Comparison of ENCODE assay signal across 1 cellular context in the genomic region with DNA sequence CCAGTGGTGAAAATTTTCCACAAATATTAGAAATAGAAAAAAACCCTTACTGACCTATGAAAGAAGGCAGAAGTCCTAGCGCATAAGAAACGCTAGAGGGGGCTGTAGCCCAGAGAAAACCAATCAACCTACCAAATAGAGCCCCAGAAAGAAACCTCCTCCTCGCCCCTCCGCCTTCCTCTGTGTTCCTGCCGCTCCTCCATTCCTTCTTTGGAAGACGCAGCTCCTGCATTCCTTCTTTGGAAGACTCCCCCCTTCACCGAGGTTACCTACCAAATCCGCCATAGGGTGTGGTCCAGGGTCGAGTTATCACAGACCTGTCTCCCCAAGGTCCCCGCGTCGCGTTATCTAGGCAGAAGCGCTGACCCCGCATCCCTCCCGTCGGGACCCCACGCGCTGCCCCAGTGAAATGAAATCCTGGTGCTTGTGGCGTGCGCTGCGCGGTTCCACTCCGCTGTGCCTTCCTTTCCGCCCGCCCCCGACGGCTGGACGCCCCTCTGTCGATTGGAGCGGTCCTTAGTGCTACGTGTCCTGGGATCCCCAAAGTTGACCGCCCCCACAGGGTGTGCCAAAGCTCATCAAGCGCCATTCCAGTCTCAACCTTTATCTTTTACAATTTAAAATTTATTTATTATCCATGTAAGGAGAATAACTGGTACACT.
TF ChIP-seq lines count a peak whose summit lies in the region.

No MANE protein-coding gene starts in this region.

TF ChIP-seq in HEK293, 187 proteins besides CTCF, POLR2A, EP300 and RAD21 (continued from another document and continues in another):
- TF ChIP-seq ZNF629 (tag by site-specific recombination; IDR thresholded peaks at IDR 0.05) (0 out of 2 replicates have a peak, but pooled peaks have one; percentile 27), ZNF404 (tag by site-specific recombination; IDR thresholded peaks at IDR 0.05) (no peak), ZNF362 (tag by site-specific recombination; IDR thresholded peaks at IDR 0.05) (peak; percentile 50; the same call in 1 of the 2 replicates), ZNF174 (tag by site-specific recombination; IDR thresholded peaks at IDR 0.05) (no peak), ZNF843 (tag by site-specific recombination; IDR thresholded peaks at IDR 0.05) (no peak), ZNF558 (tag by site-specific recombination; IDR thresholded peaks at IDR 0.05) (no peak), ZNF350 (tag by site-specific recombination; IDR thresholded peaks at IDR 0.05) (no peak), ZNF664 (tag by site-specific recombination; IDR thresholded peaks at IDR 0.05) (no peak), PRDM4 (tag by site-specific recombination; IDR thresholded peaks at IDR 0.05) (peak; percentile 65), ZNF521 (tag by site-specific recombination; IDR thresholded peaks at IDR 0.05) (no peak), SP2 (tag by site-specific recombination; IDR thresholded peaks at IDR 0.05) (peak; percentile 33), ZNF830 (tag by site-specific recombination; IDR thresholded peaks at IDR 0.05; ENCODE audit: low read depth) (no peak), ZIC2 (tag by site-specific recombination; IDR thresholded peaks at IDR 0.05) (peak; percentile 34), KLF1 (tag by site-specific recombination; IDR thresholded peaks at IDR 0.05) (no peak; the same call in 1 of the 2 replicates), ZNF623 (tag by site-specific recombination; IDR thresholded peaks at IDR 0.05) (no peak), ZNF654 (tag by site-specific recombination; IDR thresholded peaks at IDR 0.05; ENCODE audit: low read depth) (peak; percentile 90), ZNF776 (tag by site-specific recombination; IDR thresholded peaks at IDR 0.05; ENCODE audit: borderline replicate concordance) (no peak), ZNF341 (tag by site-specific recombination; IDR thresholded peaks at IDR 0.05; ENCODE audit: low read depth) (peak; percentile 83), ZNF473 (tag by site-specific recombination; IDR thresholded peaks at IDR 0.05) (no peak), ZBTB7A (tag by site-specific recombination; IDR thresholded peaks at IDR 0.05; ENCODE audit: low read depth) (no peak), ZNF639 (tag by site-specific recombination; IDR thresholded peaks at IDR 0.05) (no peak), ZBTB6 (tag by site-specific recombination; IDR thresholded peaks at IDR 0.05) (no peak), EGR2 (tag by site-specific recombination; IDR thresholded peaks at IDR 0.05; ENCODE audit: low read depth) (0 out of 2 replicates have a peak, but pooled peaks have one; percentile 23), PRDM6 (tag by site-specific recombination; IDR thresholded peaks at IDR 0.05) (no peak), ZNF600 (tag by site-specific recombination; IDR thresholded peaks at IDR 0.05) (peak; percentile 51; the same call in 1 of the 2 replicates), ZNF146 (tag by site-specific recombination; IDR thresholded peaks at IDR 0.05) (no peak), ZNF211 (tag by site-specific recombination; IDR thresholded peaks at IDR 0.05; ENCODE audit: low read depth) (no peak), GLI4 (tag by site-specific recombination; IDR thresholded peaks at IDR 0.05) (no peak), ZBTB17 (tag by site-specific recombination; IDR thresholded peaks at IDR 0.05) (peak; percentile 89), ZBTB26 (tag by site-specific recombination; optimal IDR thresholded peaks at IDR 0.05) (peak; percentile 42), ZNF391 (tag by site-specific recombination; IDR thresholded peaks at IDR 0.05; ENCODE audit: borderline replicate concordance, low read depth) (no peak), BCL11A (tag by site-specific recombination; IDR thresholded peaks at IDR 0.05; ENCODE audit: low read depth) (no peak), HOXC10 (CRISPR knock-in tag; IDR thresholded peaks at IDR 0.05) (no peak), ZNF658 (tag by site-specific recombination; IDR thresholded peaks at IDR 0.05) (no peak), ZSCAN18 (tag by site-specific recombination; IDR thresholded peaks at IDR 0.05) (no peak), ZNF138 (tag by site-specific recombination; IDR thresholded peaks at IDR 0.05; ENCODE audit: borderline replicate concordance) (no peak), PRDM1 (tag by site-specific recombination; IDR thresholded peaks at IDR 0.05) (no peak), ZNF311 (tag by site-specific recombination; IDR thresholded peaks at IDR 0.05; ENCODE audit: borderline replicate concordance) (no peak), ZNF555 (tag by site-specific recombination; conservative IDR thresholded peaks at IDR 0.05) (no peak), ZNF426 (tag by site-specific recombination; IDR thresholded peaks at IDR 0.05) (no peak), ZNF214 (tag by site-specific recombination; IDR thresholded peaks at IDR 0.05; ENCODE audit: borderline replicate concordance) (no peak), ZNF747 (tag by site-specific recombination; IDR thresholded peaks at IDR 0.05) (no peak), ZFP41 (tag by site-specific recombination; IDR thresholded peaks at IDR 0.05; ENCODE audit: borderline replicate concordance) (no peak), ZNF529 (tag by site-specific recombination; IDR thresholded peaks at IDR 0.05; ENCODE audit: insufficient replicate concordance) (no peak), PBX3 (CRISPR knock-in tag; IDR thresholded peaks at IDR 0.05) (no peak), ZNF292 (tag by site-specific recombination; IDR thresholded peaks at IDR 0.05; ENCODE audit: borderline replicate concordance, low read depth) (no peak), ZNF785 (tag by site-specific recombination; IDR thresholded peaks at IDR 0.05) (no peak), HOXD13 (CRISPR knock-in tag; IDR thresholded peaks at IDR 0.05; ENCODE audit: borderline replicate concordance) (no peak), ZNF394 (tag by site-specific recombination; IDR thresholded peaks at IDR 0.05; ENCODE audit: borderline replicate concordance) (peak; percentile 37; the same call in 1 of the 2 replicates), ZNF140 (tag by site-specific recombination; IDR thresholded peaks at IDR 0.05) (no peak), ZNF768 (tag by site-specific recombination; IDR thresholded peaks at IDR 0.05) (no peak), ZFP69B (tag by site-specific recombination; IDR thresholded peaks at IDR 0.05) (no peak)
- TF ChIP-seq, protein P1, sequence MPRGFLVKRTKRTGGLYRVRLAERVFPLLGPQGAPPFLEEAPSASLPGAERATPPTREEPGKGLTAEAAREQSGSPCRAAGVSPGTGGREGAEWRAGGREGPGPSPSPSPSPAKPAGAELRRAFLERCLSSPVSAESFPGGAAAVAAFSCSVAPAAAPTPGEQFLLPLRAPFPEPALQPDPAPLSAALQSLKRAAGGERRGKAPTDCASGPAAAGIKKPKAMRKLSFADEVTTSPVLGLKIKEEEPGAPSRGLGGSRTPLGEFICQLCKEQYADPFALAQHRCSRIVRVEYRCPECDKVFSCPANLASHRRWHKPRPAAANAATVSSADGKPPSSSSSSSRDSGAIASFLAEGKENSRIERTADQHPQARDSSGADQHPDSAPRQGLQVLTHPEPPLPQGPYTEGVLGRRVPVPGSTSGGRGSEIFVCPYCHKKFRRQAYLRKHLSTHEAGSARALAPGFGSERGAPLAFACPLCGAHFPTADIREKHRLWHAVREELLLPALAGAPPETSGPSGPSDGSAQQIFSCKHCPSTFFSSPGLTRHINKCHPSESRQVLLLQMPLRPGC (tag by site-specific recombination; IDR thresholded peaks at IDR 0.05): no peak
- TF ChIP-seq, protein P2, sequence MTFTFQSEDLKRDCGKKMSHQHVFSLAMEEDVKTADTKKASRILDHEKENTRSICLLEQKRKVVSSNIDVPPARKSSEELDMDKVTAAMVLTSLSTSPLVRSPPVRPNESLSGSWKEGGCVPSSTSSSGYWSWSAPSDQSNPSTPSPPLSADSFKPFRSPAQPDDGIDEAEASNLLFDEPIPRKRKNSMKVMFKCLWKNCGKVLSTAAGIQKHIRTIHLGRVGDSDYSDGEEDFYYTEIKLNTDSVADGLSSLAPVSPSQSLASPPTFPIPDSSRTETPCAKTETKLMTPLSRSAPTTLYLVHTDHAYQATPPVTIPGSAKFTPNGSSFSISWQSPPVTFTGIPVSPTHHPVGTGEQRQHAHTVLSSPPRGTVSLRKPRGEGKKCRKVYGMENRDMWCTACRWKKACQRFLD (tag by site-specific recombination; IDR thresholded peaks at IDR 0.05): no peak
